ENCODE assay signal across 22 cellular contexts in the genomic region with DNA sequence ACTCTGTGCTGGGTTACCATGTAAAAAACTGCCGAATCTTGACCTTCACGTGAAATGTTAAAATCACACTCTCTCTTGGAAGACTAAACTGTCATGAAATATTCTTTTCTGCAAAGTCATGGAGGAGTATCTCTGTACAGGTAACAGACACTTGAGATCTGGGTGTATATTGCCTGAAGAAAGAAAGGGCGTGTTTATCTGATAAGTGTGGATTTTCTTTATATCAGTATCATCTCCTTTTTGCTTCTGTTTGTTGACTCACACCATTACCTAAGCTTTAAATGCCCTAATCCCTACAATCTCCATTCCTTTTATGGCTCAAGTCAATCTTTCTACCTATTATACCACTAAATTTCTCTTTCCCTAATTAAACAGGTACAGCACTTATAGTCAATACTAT.
DNase-seq lines count a peak whose midpoint lies in the region; ATAC-seq, FAIRE-seq and TF ChIP-seq lines count a peak whose summit lies in the region.
"Had no signal": no experiment of that assay in that cellular context is flagged by ENCODE, and none has a peak within 500 bp of the region (broad histone marks: within the 10 kb centered on the region; RNA-seq: fewer than 3 reads in every experiment).

No MANE protein-coding gene starts in this region.

- H3K9ac ChIP-seq in PC-3 (ENCODE audit: low read length) = no peak overlapping the region
- H3K9ac ChIP-seq in keratinocyte (ENCODE audit: control insufficient read depth, extremely low read depth, insufficient read depth, low read length) = no peak overlapping the region
- H3K9ac ChIP-seq: BLaER1 had no signal

- H3K9me3 ChIP-seq in PC-3 (ENCODE audit: low read length) (no peaks in the 10 kb centered on the region), keratinocyte (ENCODE audit: control insufficient read depth, low read depth, low read length) (no peaks in the 10 kb centered on the region), adrenal gland (replicated peaks in 1 of 3) (no peaks in the 10 kb centered on the region)
- H3K9me3 ChIP-seq: BLaER1 had no signal

- H3K27ac ChIP-seq in PC-3 (ENCODE audit: low read length) (no peak overlapping the region), keratinocyte (ENCODE audit: control insufficient read depth, insufficient read depth, low read length) (no peak overlapping the region), adrenal gland (no peak overlapping the region)
- H3K27ac ChIP-seq: 22Rv1, BLaER1, C4-2B had no signal

- no peaks in the 10 kb centered on the region for H3K79me2 ChIP-seq in PC-3 (ENCODE audit: low read length)
- H3K79me2 ChIP-seq in keratinocyte (ENCODE audit: control insufficient read depth, insufficient read depth, low read length) = no peaks in the 10 kb centered on the region

- no peaks in the 10 kb centered on the region for H3K36me3 ChIP-seq in PC-3 (ENCODE audit: low read depth, low read length)
- H3K36me3 ChIP-seq in keratinocyte (ENCODE audit: control insufficient read depth in 2 of 2, extremely low read depth in 1 of 2, insufficient read depth in 2 of 2, low read length in 2 of 2) = no peaks in the 10 kb centered on the region
- no peaks in the 10 kb centered on the region for H3K36me3 ChIP-seq in adrenal gland (replicated peaks in 1 of 2)
- H3K36me3 ChIP-seq: BLaER1 had no signal

- no peak for TF ChIP-seq POLR2A in adrenal gland (IDR thresholded peaks at IDR 0.05)

- POLR2A ChIA-PET in PC-3 (lab: Charles Lee; ENCODE audit: unreplicated experiment) = no interaction called here

- intact Hi-C loops in PC-3 (cut with micrococcal nuclease) = no loop called here
- intact Hi-C loops in adrenal gland (cut with DNase I) = no loop called here

- H3K27me3 ChIP-seq in PC-3 (ENCODE audit: low read length) (no peaks in the 10 kb centered on the region), keratinocyte (ENCODE audit: control insufficient read depth, extremely low read depth, insufficient read depth, low read length) (no peaks in the 10 kb centered on the region), adrenal gland (no peaks in the 10 kb centered on the region)
- H3K27me3 ChIP-seq: BLaER1 had no signal

- no peaks in the 10 kb centered on the region for H3K9me1 ChIP-seq in keratinocyte (ENCODE audit: control insufficient read depth, extremely low read depth, insufficient read depth, low read length)

- no peaks in the 10 kb centered on the region for H4K20me1 ChIP-seq in PC-3 (ENCODE audit: low read length)
- no peaks in the 10 kb centered on the region for H4K20me1 ChIP-seq in keratinocyte (ENCODE audit: control insufficient read depth, extremely low read depth, insufficient read depth, low read length)
- H4K20me1 ChIP-seq: BLaER1 had no signal

- H3K4me1 ChIP-seq in PC-3 (ENCODE audit: insufficient read depth, low read length) (peaks cover 20% of the 10 kb centered on the region), keratinocyte (ENCODE audit: control insufficient read depth, extremely low read depth, insufficient read depth, low read length) (peaks cover 15% of the 10 kb centered on the region), adrenal gland (replicated peaks in 1 of 2) (no peaks in the 10 kb centered on the region)
- H3K4me1 ChIP-seq: Caco-2 had no signal

- no peaks in the 10 kb centered on the region for H3K9me2 ChIP-seq in PC-3 (replicated peaks; ENCODE audit: low read length)

- ATAC-seq in PC-3 = no peak; the same call in 1 of the 2 replicates
- no peak for ATAC-seq in HG02642 (IDR thresholded peaks at IDR 0.05; ENCODE audit: poor library complexity, unreplicated experiment)
- ATAC-seq: CD8-positive, alpha-beta T cell; GM12878; GM23338; HCT116 had no signal

- BruUV-seq in PC-3 (replicated peaks; lab: Mats Ljungman, UMichigan) = no TSS peak

- H3F3A ChIP-seq in PC-3 (ENCODE audit: low read length, unreplicated experiment) = no peaks in the 10 kb centered on the region

- H2AFZ ChIP-seq in PC-3 (ENCODE audit: low read length) (no peak overlapping the region), keratinocyte (ENCODE audit: control insufficient read depth, low read length) (peak overlapping the region; percentile 47)
- H2AFZ ChIP-seq: GM23338 had no signal

- WGBS in adrenal gland, 4 donors = 75 to 84% (median 78%) methylated on average over 3 of the region's 3 CpGs

- dilution Hi-C loops in keratinocyte (cut with MboI; ENCODE audit: extremely low pct_ligation_motif_present, low sequenced_read_pairs) = no loop called here

- TF ChIP-seq CTCF in PC-3 (conservative IDR thresholded peaks at IDR 0.05; ENCODE audit: low read depth, low read length) (no peak), keratinocyte (optimal IDR thresholded peaks at IDR 0.05 in 1 of 3, IDR thresholded peaks at IDR 0.05 in 1 of 3, conservative IDR thresholded peaks at IDR 0.05 in 1 of 3; ENCODE audit: extremely low read depth in 1 of 3, insufficient read depth in 2 of 3, low read length in 3 of 3) (no peak), adrenal gland (IDR thresholded peaks at IDR 0.05) (no peak)

- CTCF ChIA-PET in PC-3 (lab: Charles Lee) = no interaction called here

- no peak overlapping the region for H3K4me2 ChIP-seq in PC-3 (ENCODE audit: low read length)
- H3K4me2 ChIP-seq in keratinocyte (ENCODE audit: control insufficient read depth, extremely low read depth, insufficient read depth, low read depth, low read length) = peak overlapping the region; percentile 29
- H3K4me2 ChIP-seq: BLaER1, GM23338 had no signal

- H3K4me3 ChIP-seq in PC-3 (ENCODE audit: low read length) (no peak overlapping the region), keratinocyte (ENCODE audit: control insufficient read depth in 2 of 3, extremely low read depth in 1 of 3, insufficient read depth in 2 of 3, low read depth in 1 of 3, low read length in 3 of 3) (no peak overlapping the region), adrenal gland (no peak overlapping the region)
- H3K4me3 ChIP-seq: BLaER1, GM12878, GM23338 had no signal

- DNase-seq in NCI-H748 (lab: John Stamatoyannopoulos, UW; ENCODE audit: unreplicated experiment) (peak; percentile 42), NCI-H748 treated with DMSO at 0.1 percent for 48 hours (lab: John Stamatoyannopoulos, UW) (no peak), PC-3 (peak; percentile 41), keratinocyte (ENCODE audit: low read depth, low spot score) (no peak), adrenal gland (no peak), SKM-1 (lab: John Stamatoyannopoulos, UW; ENCODE audit: unreplicated experiment) (no peak)
- DNase-seq: Caco-2; CD4-positive, CD25-positive, alpha-beta regulatory T cell; CD8-positive, alpha-beta T cell; DMS153; DND-41; H9 had no signal

- FAIRE-seq in keratinocyte (lab: Jason Lieb, UNC) = peak; percentile 90
- FAIRE-seq: A204.1, G401.6, GM12878, GM18507 had no signal

Comparison
In these comparisons a context has a peak if more than half of its experiments do, and no peak if none do; other contexts are left out.
1. DNase-seq: peak in NCI-H748 (single experiment) and PC-3 (single experiment); none in NCI-H748 treated with DMSO at 0.1 percent for 48 hours (single experiment), keratinocyte (single experiment), adrenal gland (0 of 7) and SKM-1 (single experiment).